ENCODE assay signal across 27 cellular contexts in the genomic region with DNA sequence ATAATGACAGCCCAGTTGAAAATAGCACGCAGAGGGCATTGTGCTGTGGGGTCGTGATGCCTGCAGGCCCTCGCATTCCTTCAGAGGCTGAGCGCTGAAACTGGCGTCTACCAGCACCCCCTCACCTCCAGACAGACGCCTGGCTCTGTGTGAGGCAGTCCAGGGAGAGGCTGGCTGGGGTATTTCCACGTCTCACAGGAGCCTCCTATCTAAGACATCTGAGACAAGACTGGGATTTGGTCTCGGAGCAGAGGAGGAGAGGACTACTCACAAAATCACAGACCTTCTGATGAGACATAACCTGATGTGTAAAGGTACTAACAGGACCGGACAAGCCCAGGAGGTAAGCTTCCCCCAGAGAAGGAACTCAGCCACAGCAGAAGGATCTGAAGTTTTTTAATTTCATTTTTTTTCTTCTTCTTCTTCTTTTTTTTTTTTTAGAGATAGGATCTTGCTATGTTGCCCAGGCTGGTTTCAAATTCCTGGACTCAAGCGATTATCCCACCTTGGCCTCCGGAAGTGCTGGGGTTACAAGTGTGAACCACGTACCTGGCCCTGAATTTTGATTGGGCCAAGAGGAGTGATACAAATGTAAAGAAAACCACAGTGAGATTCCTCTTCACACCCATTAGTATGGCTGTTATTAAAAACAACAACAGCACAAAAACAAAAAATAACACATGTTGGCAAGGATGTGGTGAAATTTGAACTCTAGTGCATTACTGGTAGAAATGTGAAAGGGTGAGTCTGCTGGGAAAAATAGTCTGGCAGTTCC.
"Had no signal": no experiment of that assay in that cellular context is flagged by ENCODE, and none has a peak within 500 bp of the region (broad histone marks: within the 10 kb centered on the region; RNA-seq: fewer than 3 reads in every experiment).

No MANE protein-coding gene starts in this region.

- H3K9me3 ChIP-seq: Peyer's patch, SJCRH30, SK-N-SH had no signal

- H3K4me3 Mint-ChIP-seq: activated CD4-positive, alpha-beta memory T cell treated with anti-CD3 and anti-CD28 coated beads for 36 hours; activated CD4-positive, alpha-beta T cell treated with anti-CD3 and anti-CD28 coated beads, Interleukin-2, amount 10 ng/mL, durations not matched to agents 7 days and 5 days; activated naive CD4-positive, alpha-beta T cell treated with anti-CD3 and anti-CD28 coated beads for 36 hours; activated naive CD8-positive, alpha-beta T cell; activated T-helper 17 cell treated with anti-CD3 and anti-CD28 coated beads, Interleukin-2, amount 50 U/mL, for 72 hours; brain had no signal

- H3K27me3 ChIP-seq: cardiac muscle cell, Peyer's patch, SJCRH30 had no signal

- H3K36me3 Mint-ChIP-seq: activated CD4-positive, alpha-beta memory T cell treated with anti-CD3 and anti-CD28 coated beads for 36 hours; activated naive CD8-positive, alpha-beta T cell; brain had no signal

- ATAC-seq: activated T-helper 17 cell treated with anti-CD3 and anti-CD28 coated beads, Interleukin-2, amount 50 U/mL, for 72 hours had no signal

- H3K9me3 Mint-ChIP-seq: activated CD4-positive, alpha-beta memory T cell treated with anti-CD3 and anti-CD28 coated beads for 36 hours; activated CD4-positive, alpha-beta T cell treated with anti-CD3 and anti-CD28 coated beads, Interleukin-2, amount 10 ng/mL, durations not matched to agents 7 days and 5 days; activated naive CD4-positive, alpha-beta T cell treated with anti-CD3 and anti-CD28 coated beads for 36 hours; activated T-helper 17 cell treated with anti-CD3 and anti-CD28 coated beads, Interleukin-2, amount 50 U/mL, for 72 hours had no signal

- H3K27me3 Mint-ChIP-seq: activated CD4-positive, alpha-beta T cell treated with anti-CD3 and anti-CD28 coated beads, Interleukin-2, amount 10 ng/mL, durations not matched to agents 7 days and 5 days had no signal

- DNase-seq: activated CD4-positive, alpha-beta memory T cell treated with anti-CD3 and anti-CD28 coated beads for 36 hours; activated CD4-positive, alpha-beta T cell treated with anti-CD3 and anti-CD28 coated beads, Interleukin-2, amount 10 ng/mL, durations not matched to agents 7 days and 5 days; activated CD4-positive, CD25-positive, alpha-beta regulatory T cell; activated CD8-positive, alpha-beta memory T cell treated with anti-CD3 and anti-CD28 coated beads for 24 hours; activated gamma-delta T cell; activated naive CD4-positive, alpha-beta T cell treated with anti-CD3 and anti-CD28 coated beads for 36 hours; activated T-cell treated with anti-CD3 and anti-CD28 coated beads, Interleukin-2, amount 50 U/mL, for 48 hours; amygdala; MM.1S; NCI-H1105 treated with DMSO at 0.1 percent for 48 hours; NCI-H1436 treated with DMSO at 0.1 percent for 48 hours; NCI-H187 treated with DMSO at 0.1 percent for 48 hours; NCI-H2081 treated with DMSO at 0.1 percent for 48 hours; NCI-H446; NCI-H524; Peyer's patch; Right ventricle myocardium superior; SJCRH30; SK-N-SH; T-helper 1 cell had no signal

- H3K4me1 ChIP-seq: Peyer's patch, SJCRH30 had no signal

- H3K9ac ChIP-seq: SK-N-SH had no signal

- H3K36me3 ChIP-seq: cardiac muscle cell, Peyer's patch, SJCRH30 had no signal

- H3K4me2 ChIP-seq: SK-N-SH had no signal

- H3K27ac Mint-ChIP-seq: activated CD4-positive, alpha-beta memory T cell treated with anti-CD3 and anti-CD28 coated beads for 36 hours; activated CD4-positive, alpha-beta T cell treated with anti-CD3 and anti-CD28 coated beads, Interleukin-2, amount 10 ng/mL, durations not matched to agents 7 days and 5 days; activated naive CD4-positive, alpha-beta T cell treated with anti-CD3 and anti-CD28 coated beads for 36 hours; activated naive CD8-positive, alpha-beta T cell; activated T-helper 17 cell treated with anti-CD3 and anti-CD28 coated beads, Interleukin-2, amount 50 U/mL, for 72 hours; brain had no signal

- H3K27ac ChIP-seq: cardiac muscle cell, Peyer's patch, RWPE1, SJCRH30, VCaP had no signal

- H3K4me3 ChIP-seq: cardiac muscle cell, Peyer's patch, SJCRH30 had no signal

- FAIRE-seq: astrocyte had no signal

- H3K4me1 Mint-ChIP-seq: activated CD4-positive, alpha-beta T cell treated with anti-CD3 and anti-CD28 coated beads, Interleukin-2, amount 10 ng/mL, durations not matched to agents 7 days and 5 days; activated T-helper 17 cell treated with anti-CD3 and anti-CD28 coated beads, Interleukin-2, amount 50 U/mL, for 72 hours; brain had no signal
